In the genomic region with DNA sequence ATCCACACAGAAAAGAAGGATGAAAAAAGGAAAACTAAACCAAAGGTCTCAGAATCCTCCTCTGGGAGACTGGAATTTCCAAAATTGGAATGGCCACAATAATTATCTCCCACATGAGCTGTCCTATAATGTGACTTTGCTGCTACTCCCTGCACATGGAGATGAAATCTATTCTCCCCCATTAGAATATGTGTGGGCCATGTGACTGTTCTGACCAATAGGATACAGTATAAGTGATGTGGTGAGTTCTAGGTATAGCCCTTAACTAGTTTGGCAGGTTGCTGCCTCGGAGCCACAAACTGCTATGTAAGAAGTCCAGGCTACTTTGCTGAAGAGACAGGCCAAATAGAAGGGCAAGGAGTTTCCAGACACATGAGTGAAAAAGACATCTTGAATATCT, we compare ENCODE assay signal across 1 cellular context.
TF ChIP-seq lines count a peak whose summit lies in the region.

No MANE protein-coding gene starts in this region.

TF ChIP-seq in HepG2, 621 proteins besides CTCF, POLR2A, EP300 and RAD21:
- TF ChIP-seq ZNF83 (CRISPR knock-in tag; IDR thresholded peaks at IDR 0.05; ENCODE audit: borderline replicate concordance) (no peak), NFYC (CRISPR knock-in tag; IDR thresholded peaks at IDR 0.05) (peak; percentile 21; the same call in 1 of the 2 replicates)
- TF ChIP-seq, protein P1, sequence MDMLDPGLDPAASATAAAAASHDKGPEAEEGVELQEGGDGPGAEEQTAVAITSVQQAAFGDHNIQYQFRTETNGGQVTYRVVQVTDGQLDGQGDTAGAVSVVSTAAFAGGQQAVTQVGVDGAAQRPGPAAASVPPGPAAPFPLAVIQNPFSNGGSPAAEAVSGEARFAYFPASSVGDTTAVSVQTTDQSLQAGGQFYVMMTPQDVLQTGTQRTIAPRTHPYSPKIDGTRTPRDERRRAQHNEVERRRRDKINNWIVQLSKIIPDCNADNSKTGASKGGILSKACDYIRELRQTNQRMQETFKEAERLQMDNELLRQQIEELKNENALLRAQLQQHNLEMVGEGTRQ (IDR thresholded peaks at IDR 0.05; ENCODE audit: low read depth, low read length): 0 out of 2 replicates have a peak, but pooled peaks have one; percentile 7
- TF ChIP-seq, protein P1 (CRISPR knock-in tag; IDR thresholded peaks at IDR 0.05; ENCODE audit: borderline replicate concordance): peak; percentile 21; the same call in 1 of the 2 replicates
